In the genomic region with DNA sequence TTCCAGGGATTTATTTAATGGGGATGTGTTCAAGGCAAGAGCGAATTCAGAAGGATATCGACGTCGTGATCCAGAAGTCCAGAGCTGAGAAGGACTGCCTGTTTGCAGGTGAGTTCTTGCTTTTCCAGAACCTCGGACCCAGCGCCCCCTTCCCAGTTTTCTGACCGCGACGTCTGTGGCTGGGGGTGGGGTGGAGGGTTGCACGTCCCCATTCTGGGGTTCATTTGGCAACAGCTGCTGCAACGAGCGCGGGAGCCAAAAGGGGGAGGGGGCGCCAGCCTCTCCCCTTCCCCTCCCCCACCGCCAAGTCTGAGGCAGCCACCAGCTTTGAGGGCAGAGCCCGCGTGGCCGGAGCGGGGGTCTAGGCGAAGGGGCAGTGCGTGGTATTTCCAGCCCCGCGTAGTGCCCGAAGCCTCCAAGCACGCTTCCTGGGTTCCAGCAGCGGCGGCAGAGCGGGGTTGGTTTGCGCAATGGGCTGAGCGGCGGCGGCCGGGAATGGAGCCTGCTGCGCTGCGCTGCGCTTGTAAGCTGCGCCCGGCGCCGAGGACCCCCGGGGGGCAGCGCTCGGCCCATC, we compare ENCODE assay signal across 8 cellular contexts. TPM values are rescaled to one million over a fixed set of nuclear protein-coding genes. Genes with fewer than 3 reads are reported as not detected.
DNase-seq lines count a peak whose midpoint lies in the region; ATAC-seq, FAIRE-seq and TF ChIP-seq lines count a peak whose summit lies in the region.

No MANE protein-coding gene starts in this region.

- peak overlapping the region; percentile 62 to 72 (median 63) for H3K4me3 ChIP-seq in HepG2 (replicated peaks in 1 of 3; ENCODE audit: insufficient read depth in 1 of 3, low read depth in 2 of 3, low read length in 3 of 3)

- TF ChIP-seq EP300 in HepG2 (IDR thresholded peaks at IDR 0.05; ENCODE audit: low read depth in 2 of 2, low read length in 2 of 2) (no peak), HepG2 (CRISPR knock-in tag; IDR thresholded peaks at IDR 0.05; ENCODE audit: borderline replicate concordance) (no peak)

- no peaks in the 10 kb centered on the region for H3K9me3 ChIP-seq in HepG2 (ENCODE audit: low read length)

- no TSS peak for BruUV-seq in HepG2 (replicated peaks; lab: Mats Ljungman, UMichigan)

- TF ChIP-seq RAD21 in HepG2 (CRISPR knock-in tag; IDR thresholded peaks at IDR 0.05) = no peak

- in situ Hi-C loops in HepG2 (cut with HindIII; ENCODE audit: extremely low pct_ligation_motif_present, low pct_unique_long_range_greater_than_20kb) = no loop called here

- FAIRE-seq in HepG2 (lab: Jason Lieb, UNC) = no peak

- no peak overlapping the region for H3K27ac ChIP-seq in HepG2 (ENCODE audit: extremely low read length, insufficient read depth, low read length)

- no peaks in the 10 kb centered on the region for H4K20me1 ChIP-seq in HepG2 (ENCODE audit: insufficient read depth, low read length)

- CTCF ChIA-PET in HepG2 (lab: Yijun Ruan, JAX; ENCODE audit: low intra/inter-chr PET ratio, low total read pairs) = no interaction called here

- H2AFZ ChIP-seq in HepG2 (ENCODE audit: low read length) = no peak overlapping the region

- H3K79me2 ChIP-seq in HepG2 (ENCODE audit: insufficient read depth, low read length) = no peaks in the 10 kb centered on the region

- TF ChIP-seq POLR2A in HepG2 (IDR thresholded peaks at IDR 0.05; ENCODE audit: insufficient read depth in 1 of 2, low read depth in 2 of 2, low read length in 2 of 2) = no peak

- H3K4me1 ChIP-seq in HepG2 (ENCODE audit: insufficient read depth, low read length) = no peaks in the 10 kb centered on the region

- H3K9me3 Mint-ChIP-seq in chondrocyte (ENCODE audit: low read depth) = no peaks in the 10 kb centered on the region

- no peaks in the 10 kb centered on the region for H3K36me3 ChIP-seq in HepG2 (replicated peaks in 1 of 2; ENCODE audit: control insufficient read depth in 1 of 2, insufficient read depth in 2 of 2, low read length in 2 of 2)

- WGBS in HepG2 (ENCODE audit: low lambda C conversion rate) = 0% methylated on average over 8 of the region's 43 CpGs

- TF ChIP-seq CTCF in GM20000 (IDR thresholded peaks at IDR 0.05; ENCODE audit: extremely low read depth, missing control alignments) = no peak
- TF ChIP-seq CTCF in chondrocyte (IDR thresholded peaks at IDR 0.05) = no peak
- TF ChIP-seq CTCF in HepG2 (CRISPR knock-in tag; IDR thresholded peaks at IDR 0.05) = no peak

- H3K9ac ChIP-seq in HepG2 (ENCODE audit: insufficient read depth, low read depth, low read length) = 0 out of 2 replicates have a peak overlapping the region, but pooled peaks have one; percentile 22

- POLR2A ChIA-PET in HepG2 (lab: Yijun Ruan, JAX) = no interaction called here

- no peaks in the 10 kb centered on the region for H3K27me3 Mint-ChIP-seq in chondrocyte (ENCODE audit: low read depth)

- peaks cover 44% of the 10 kb centered on the region for H3K4me1 Mint-ChIP-seq in chondrocyte (ENCODE audit: low read depth)

- H3K36me3 Mint-ChIP-seq in chondrocyte (ENCODE audit: low read depth) = no peaks in the 10 kb centered on the region

- peak overlapping the region; percentile 97 for H3K27ac Mint-ChIP-seq in chondrocyte (ENCODE audit: unreplicated experiment)

- peaks cover 0 to 15% of the 10 kb centered on the region in 2 experiments; a peak in 2 of 5 replicates for H3K27me3 ChIP-seq in HepG2 (ENCODE audit: control insufficient read depth in 1 of 2, insufficient read depth in 2 of 2, low read length in 2 of 2)

- H3K4me2 ChIP-seq in HepG2 (ENCODE audit: low read depth, low read length) = peak overlapping the region; percentile 94

- intact Hi-C loops in HepG2 (cut with micrococcal nuclease; ENCODE audit: unreplicated experiment) = no loop called here

- ATAC-seq in HG03571 (IDR thresholded peaks at IDR 0.05; ENCODE audit: unreplicated experiment) (peak; percentile 50), HepG2 (peak; percentile 95)

- H3K4me3 Mint-ChIP-seq in chondrocyte (ENCODE audit: unreplicated experiment) = peak overlapping the region; percentile 94

- DNase-seq in Daoy (ENCODE audit: low read depth) (peak; percentile 62), GM20000 (ENCODE audit: low spot score) (peak; percentile 35), SK-N-DZ (ENCODE audit: low spot score) (peak; percentile 40), chondrocyte (ENCODE audit: low spot score) (peak; percentile 89), HepG2 (ENCODE audit: low spot score) (no peak), A172 (ENCODE audit: low spot score) (no peak)
- peak; percentile 21 for DNase-seq in stimulated activated CD8-positive, alpha-beta memory T cell treated with anti-CD3 and anti-CD28 coated beads, Interleukin-15, amount 100 ng/mL, for 24 hours (ENCODE audit: low read depth)

TF ChIP-seq in HepG2, 621 proteins besides CTCF, POLR2A, EP300 and RAD21 (continues in another document):
- TF ChIP-seq ZNF496 (CRISPR knock-in tag; IDR thresholded peaks at IDR 0.05; ENCODE audit: insufficient replicate concordance) (no peak), MEIS1 (CRISPR knock-in tag; IDR thresholded peaks at IDR 0.05; ENCODE audit: borderline replicate concordance) (no peak), ZNF615 (CRISPR knock-in tag; IDR thresholded peaks at IDR 0.05; ENCODE audit: borderline replicate concordance) (no peak), RXRB (CRISPR knock-in tag; IDR thresholded peaks at IDR 0.05; ENCODE audit: borderline replicate concordance) (no peak), ZNF720 (CRISPR knock-in tag; IDR thresholded peaks at IDR 0.05) (no peak), YEATS2 (CRISPR knock-in tag; IDR thresholded peaks at IDR 0.05; ENCODE audit: borderline replicate concordance) (no peak), LCORL (IDR thresholded peaks at IDR 0.05) (no peak), LCORL (CRISPR knock-in tag; IDR thresholded peaks at IDR 0.05) (no peak; the same call in 1 of the 2 replicates), CHCHD3 (CRISPR knock-in tag; IDR thresholded peaks at IDR 0.05) (no peak), ZNF326 (CRISPR knock-in tag; IDR thresholded peaks at IDR 0.05; ENCODE audit: borderline replicate concordance) (no peak), ZNF333 (CRISPR knock-in tag; IDR thresholded peaks at IDR 0.05; ENCODE audit: borderline replicate concordance) (no peak; the same call in 1 of the 2 replicates), GABPB1 (CRISPR knock-in tag; IDR thresholded peaks at IDR 0.05) (peak; percentile 77), ZNF232 (CRISPR knock-in tag; IDR thresholded peaks at IDR 0.05; ENCODE audit: borderline replicate concordance) (no peak)
- TF ChIP-seq, protein P1, sequence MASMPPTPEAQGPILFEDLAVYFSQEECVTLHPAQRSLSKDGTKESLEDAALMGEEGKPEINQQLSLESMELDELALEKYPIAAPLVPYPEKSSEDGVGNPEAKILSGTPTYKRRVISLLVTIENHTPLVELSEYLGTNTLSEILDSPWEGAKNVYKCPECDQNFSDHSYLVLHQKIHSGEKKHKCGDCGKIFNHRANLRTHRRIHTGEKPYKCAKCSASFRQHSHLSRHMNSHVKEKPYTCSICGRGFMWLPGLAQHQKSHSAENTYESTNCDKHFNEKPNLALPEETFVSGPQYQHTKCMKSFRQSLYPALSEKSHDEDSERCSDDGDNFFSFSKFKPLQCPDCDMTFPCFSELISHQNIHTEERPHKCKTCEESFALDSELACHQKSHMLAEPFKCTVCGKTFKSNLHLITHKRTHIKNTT (CRISPR knock-in tag; IDR thresholded peaks at IDR 0.05) = no peak

RNA-seq across cellular contexts. Expression of a gene that starts 0.7 kb away (rescaled TPM):
- 9.5 and 11.5 TPM in 2 replicates for total RNA-seq in Daoy (2014; rRNA removed; shearing (Covaris generic))
- polyA plus RNA-seq in SK-N-DZ (2014; cell fraction: cytosol; rRNA removed) = 0.95 and 1.2 TPM in 2 replicates
- polyA plus RNA-seq in SK-N-DZ (2014; cell fraction: nucleus; rRNA removed) = 2.7 and 2.9 TPM in 2 replicates
- total RNA-seq in chondrocyte = 23.3 to 31.3 TPM (median 23.6 TPM) in 3 replicates
- 0.08 and 0.29 TPM in 2 replicates for total RNA-seq in HepG2 (2016; rRNA removed; fragmentation: Illumina TruSeq; extraction: Trizol)
- 0.09 TPM in 1 of 2 replicates, not detected in the other for total RNA-seq in HepG2 (2016; cell fraction: cytosol; rRNA removed; fragmentation: Illumina TruSeq; extraction: Trizol; ENCODE audit: low read depth)
- total RNA-seq in HepG2 (2016; cell fraction: insoluble cytoplasmic fraction; rRNA removed; fragmentation: Illumina TruSeq; extraction: Trizol) = not detected in 2 replicates
- total RNA-seq in HepG2 (2016; cell fraction: membrane; rRNA removed; fragmentation: Illumina TruSeq; extraction: Trizol) = not detected in 2 replicates
- total RNA-seq in HepG2 (2016; cell fraction: nucleus; rRNA removed; fragmentation: Illumina TruSeq; extraction: Trizol) = 0.56 and 1.4 TPM in 2 replicates
- polyA plus RNA-seq in HepG2 (2011; rRNA removed) = 0.04 and 0.11 TPM in 2 replicates
- polyA plus RNA-seq in HepG2 (2011; cell fraction: cytosol; rRNA removed) = 0.01 TPM in 1 of 2 replicates, not detected in the other
- 0.19 and 0.21 TPM in 2 replicates for polyA plus RNA-seq in HepG2 (2011; cell fraction: nucleus; rRNA removed)
- not detected in 2 replicates for polyA plus RNA-seq in HepG2 (2012)
- polyA plus RNA-seq in HepG2 (2016; cell fraction: cytosol; fragmentation: Illumina TruSeq; extraction: Trizol; ENCODE audit: low read depth) = not detected in 2 replicates
- not detected in 2 replicates for polyA plus RNA-seq in HepG2 (2016; cell fraction: insoluble cytoplasmic fraction; fragmentation: Illumina TruSeq; extraction: Trizol; ENCODE audit: low read depth)
- polyA plus RNA-seq in HepG2 (2016; cell fraction: membrane; fragmentation: Illumina TruSeq; extraction: Trizol; ENCODE audit: low read depth) = not detected in 2 replicates
- not detected in 2 replicates for polyA plus RNA-seq in HepG2 (2016; cell fraction: nucleus; fragmentation: Illumina TruSeq; extraction: Trizol; ENCODE audit: insufficient read depth, low read depth)
- 4.1 TPM in 1 of 2 replicates, not detected in the other for polyA minus RNA-seq in HepG2 (2011; rRNA and poly(A)+ RNA removed; ENCODE audit: low replicate concordance)
- polyA minus RNA-seq in HepG2 (2011; cell fraction: cytosol; rRNA and poly(A)+ RNA removed) = not detected in 2 replicates
- 0.52 and 0.62 TPM in 2 replicates for polyA minus RNA-seq in HepG2 (2011; cell fraction: nucleus; rRNA and poly(A)+ RNA removed)
- 0.28 and 0.74 TPM in 2 replicates for total RNA-seq in A172 (2014; rRNA removed; shearing (Covaris generic))

Comparison
In these comparisons a context has a peak if more than half of its experiments do, and no peak if none do; other contexts are left out.
1. DNase-seq: peak in Daoy (single experiment), GM20000 (single experiment), SK-N-DZ (single experiment), chondrocyte (single experiment) and stimulated activated CD8-positive, alpha-beta memory T cell treated with anti-CD3 and anti-CD28 coated beads, Interleukin-15, amount 100 ng/mL, for 24 hours (single experiment); none in HepG2 (single experiment) and A172 (single experiment).